8 cellular contexts compared by ENCODE assay signal in the genomic region with DNA sequence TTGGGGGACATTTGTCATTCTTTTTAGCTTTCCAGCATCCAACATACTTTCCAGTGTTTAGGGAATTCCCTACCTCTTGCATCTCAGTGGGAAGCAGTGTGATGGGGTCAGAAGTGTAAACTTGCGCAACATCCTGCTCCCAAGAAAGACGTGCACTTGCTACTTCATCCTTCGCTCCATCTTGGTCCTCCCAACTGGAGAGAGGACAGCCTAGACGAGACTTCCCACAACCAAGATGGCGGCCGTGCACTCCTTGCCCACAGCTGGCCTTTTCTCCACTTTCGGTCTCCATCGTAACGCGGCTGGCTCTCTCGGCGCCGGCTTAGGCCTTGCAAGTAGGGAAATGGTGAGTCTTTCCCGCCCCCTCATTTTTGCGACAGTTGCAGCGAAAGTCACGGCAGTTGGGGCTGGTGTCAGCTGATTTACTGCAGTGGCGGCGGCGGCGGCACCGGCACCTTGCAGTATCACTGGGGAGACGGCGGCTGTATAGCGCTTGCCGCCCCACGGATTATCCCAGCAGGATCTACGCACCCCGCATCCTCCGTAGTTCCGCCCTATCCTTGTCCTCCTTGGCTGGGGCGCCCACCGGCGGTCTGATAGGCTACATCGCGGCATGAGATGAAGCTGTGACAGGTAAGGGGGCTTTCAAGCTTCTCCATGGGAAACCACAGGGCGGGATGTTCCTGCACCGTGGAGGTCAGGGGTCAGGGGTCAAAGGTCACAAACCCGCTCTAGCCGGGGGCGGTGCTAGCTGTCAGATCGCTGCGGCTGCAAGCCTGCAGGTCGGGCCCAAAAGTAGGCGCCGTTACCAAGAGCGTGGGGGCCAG. TPM values are rescaled to one million over a fixed set of nuclear protein-coding genes. Genes with fewer than 3 reads are reported as not detected.
DNase-seq lines count a peak whose midpoint lies in the region; ATAC-seq and TF ChIP-seq lines count a peak whose summit lies in the region.

A gene (plus strand): TSS at position 416 of the 827 bp plus-strand sequence. CDS start 21,157 bp downstream, outside the sequence.

- H3K9ac ChIP-seq in colonic mucosa (ENCODE audit: low read depth in 2 of 2, low read length in 2 of 2), result peak within 1 kb of the TSS; percentile 86 to 92

- peak within 1 kb of the TSS; percentile 83 for H3K4me3 ChIP-seq in BE2C (ENCODE audit: low read depth, low read length)
- peak within 1 kb of the TSS; percentile 72 for H3K4me3 ChIP-seq in colonic mucosa

- H3K27ac ChIP-seq in colonic mucosa, result peak within 1 kb of the TSS; percentile 79

- H3K9me3 ChIP-seq in BE2C, result no peaks in the 10 kb centered on the region
- no peaks in the 10 kb centered on the region for H3K9me3 ChIP-seq in colonic mucosa

- TF ChIP-seq CTCF in BE2C (IDR thresholded peaks at IDR 0.05; ENCODE audit: low read depth, low read length), result no peak
- no peak for TF ChIP-seq CTCF in colonic mucosa (IDR thresholded peaks at IDR 0.05)

- H3K27me3 ChIP-seq in BE2C (no peaks in the 10 kb centered on the region), colonic mucosa (no peaks in the 10 kb centered on the region)

- H3K4me1 ChIP-seq in BE2C, result no peaks in the 10 kb centered on the region
- H3K4me1 ChIP-seq in colonic mucosa, result no peaks in the 10 kb centered on the region

- intact Hi-C loops in colonic mucosa (cut with DNase I), result no loop called here

- no peaks in the 10 kb centered on the region for H3K36me3 ChIP-seq in BE2C
- no peaks in the 10 kb centered on the region for H3K36me3 ChIP-seq in colonic mucosa

- peak; percentile 96 for ATAC-seq in HG03460 (IDR thresholded peaks at IDR 0.05; ENCODE audit: unreplicated experiment)

- peak; percentile 89 for DNase-seq in BE2C
- peak; percentile 20 for DNase-seq in GM19240 (ENCODE audit: insufficient read length, low spot score)
- peak; percentile 98 to 99 for DNase-seq in NCI-H526 (lab: John Stamatoyannopoulos, UW)
- DNase-seq in activated CD4-positive, alpha-beta T cell treated with anti-CD3 and anti-CD28 coated beads for 48 hours, result peak; percentile 97
- DNase-seq in colonic mucosa, result peak; percentile 95
- DNase-seq in kidney tubule cell (ENCODE audit: low spot score), result peak; percentile 99
- peak; percentile 88 to 93 (median 90) for DNase-seq in stimulated activated CD4-positive, alpha-beta T cell treated with anti-CD3 and anti-CD28 coated beads, Interleukin-1b, Interleukin-23, amount 100 ng/mL, for 24 hours (ENCODE audit: low read depth in 4 of 4, low spot score in 1 of 4)

RNA-seq across cellular contexts. Expression of the gene that starts here (rescaled TPM):
- polyA plus RNA-seq in BE2C (2012; ENCODE audit: insufficient read depth, insufficient read length, low read depth), result 8.9 TPM
- 10 to 100 TPM; 16.8 to 21.2 TPM for total RNA-seq in colonic mucosa

Comparison
In these comparisons a context has a peak if more than half of its experiments do, and no peak if none do; other contexts are left out.
1. Peak in every context shown above with its lines: DNase-seq, ATAC-seq, H3K4me3 ChIP-seq and H3K27ac ChIP-seq.
2. DNase-seq: peak in every context shown above with its lines; median percentile 99 in kidney tubule cell; 98 in NCI-H526; 97 in activated CD4-positive, alpha-beta T cell treated with anti-CD3 and anti-CD28 coated beads for 48 hours; 95 in colonic mucosa; 90 in stimulated activated CD4-positive, alpha-beta T cell treated with anti-CD3 and anti-CD28 coated beads, Interleukin-1b, Interleukin-23, amount 100 ng/mL, for 24 hours; 89 in BE2C; 20 in GM19240.